Comparison of ENCODE assay signal across 25 cellular contexts in the genomic region with DNA sequence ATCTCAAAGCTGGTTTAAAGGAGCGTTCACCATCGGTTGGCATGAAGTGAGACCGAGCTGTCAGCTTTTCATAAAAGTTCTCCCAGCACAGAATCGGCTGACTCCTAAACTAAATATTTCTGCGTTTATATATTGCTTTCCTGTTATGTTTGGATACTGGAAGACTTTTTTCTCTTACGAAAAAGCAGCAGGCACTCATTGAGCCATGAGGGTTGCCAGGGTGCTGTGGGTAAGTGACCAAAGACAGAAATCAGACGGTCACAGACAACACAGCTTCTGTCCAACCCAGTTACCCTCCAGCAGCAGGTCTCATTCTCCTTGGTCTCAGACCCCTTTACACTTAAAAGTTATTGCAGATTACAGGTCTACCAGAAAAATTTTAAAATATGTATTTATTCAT.
A peak's percentile ranks its signal among the peaks of the same experiment; 100 is the strongest.
DNase-seq lines count a peak whose midpoint lies in the region; ATAC-seq and TF ChIP-seq lines count a peak whose summit lies in the region.
"Had no signal": no experiment of that assay in that cellular context is flagged by ENCODE, and none has a peak within 500 bp of the region (broad histone marks: within the 10 kb centered on the region; RNA-seq: fewer than 3 reads in every experiment).

No MANE protein-coding gene starts in this region.

- H3K4me1 Mint-ChIP-seq in MCF 10A (ENCODE audit: insufficient read depth, unreplicated experiment), result no peaks in the 10 kb centered on the region
- H3K4me1 Mint-ChIP-seq: CD14-positive monocyte; CD4-positive, alpha-beta memory T cell; CD4-positive, CD25-positive, alpha-beta regulatory T cell; CD8-positive, alpha-beta memory T cell had no signal

- POLR2A ChIA-PET in MCF 10A (lab: Yijun Ruan, JAX), result no interaction called here
- POLR2A ChIA-PET in PC-3 (lab: Charles Lee; ENCODE audit: unreplicated experiment), result no interaction called here

- in situ Hi-C loops in mammary epithelial cell (cut with MboI; ENCODE audit: low sequenced_read_pairs in 2 of 2), result no loop called here

- no peaks in the 10 kb centered on the region for H3K4me1 ChIP-seq in mammary epithelial cell (ENCODE audit: insufficient read depth, low read length)
- peaks cover 6% of the 10 kb centered on the region for H3K4me1 ChIP-seq in PC-3 (ENCODE audit: insufficient read depth, low read length)
- H3K4me1 ChIP-seq in esophagus muscularis mucosa, result no peaks in the 10 kb centered on the region
- H3K4me1 ChIP-seq: A549, BE2C had no signal

- H3K27me3 ChIP-seq in mammary epithelial cell (ENCODE audit: insufficient read depth, low read length), result no peaks in the 10 kb centered on the region
- no peaks in the 10 kb centered on the region for H3K27me3 ChIP-seq in PC-3 (ENCODE audit: low read length)
- peaks cover 0 to 69% (median 0%) of the 10 kb centered on the region in 4 donors for H3K27me3 ChIP-seq in esophagus muscularis mucosa
- H3K27me3 ChIP-seq: BE2C, BLaER1 had no signal

- no peaks in the 10 kb centered on the region for H3K27me3 Mint-ChIP-seq in MCF 10A (ENCODE audit: insufficient read depth, unreplicated experiment)

- H3K27ac ChIP-seq in mammary epithelial cell (ENCODE audit: insufficient read depth, low read depth, low read length), result no peak overlapping the region
- H3K27ac ChIP-seq in PC-3 (ENCODE audit: low read length), result no peak overlapping the region
- no peak overlapping the region for H3K27ac ChIP-seq in esophagus muscularis mucosa (replicated peaks in 1 of 4)
- H3K27ac ChIP-seq: 22Rv1, A549, BLaER1 had no signal

- H3K36me3 ChIP-seq in mammary epithelial cell (ENCODE audit: insufficient read depth, low read length) (no peaks in the 10 kb centered on the region), PC-3 (ENCODE audit: low read depth, low read length) (no peaks in the 10 kb centered on the region), esophagus muscularis mucosa (no peaks in the 10 kb centered on the region)
- H3K36me3 ChIP-seq: BE2C, BLaER1 had no signal

- no peak for TF ChIP-seq EP300 in esophagus muscularis mucosa (IDR thresholded peaks at IDR 0.05)

- peaks cover 5% of the 10 kb centered on the region for H3K36me3 Mint-ChIP-seq in MCF 10A (ENCODE audit: insufficient read depth, unreplicated experiment)
- H3K36me3 Mint-ChIP-seq: CD14-positive monocyte; CD4-positive, alpha-beta memory T cell; CD4-positive, CD25-positive, alpha-beta regulatory T cell; CD8-positive, alpha-beta memory T cell had no signal

- H3K9me2 ChIP-seq in PC-3 (replicated peaks; ENCODE audit: low read length), result no peaks in the 10 kb centered on the region

- no peaks in the 10 kb centered on the region for H4K20me1 ChIP-seq in mammary epithelial cell (ENCODE audit: insufficient read depth, low read length)
- H4K20me1 ChIP-seq in PC-3 (ENCODE audit: low read length), result no peaks in the 10 kb centered on the region
- H4K20me1 ChIP-seq: BLaER1 had no signal

- H3K4me2 ChIP-seq in mammary epithelial cell (ENCODE audit: insufficient read depth, low read depth, low read length) (no peak overlapping the region), PC-3 (ENCODE audit: low read length) (peak overlapping the region; percentile 90)
- H3K4me2 ChIP-seq: A549, BLaER1 had no signal

- 94% methylated on average over 7 of the region's 7 CpGs for WGBS in mammary epithelial cell (ENCODE audit: low coverage, missing lambda C conversion rate)
- WGBS in esophagus muscularis mucosa, result 55% methylated on average over 7 of the region's 7 CpGs
- 72 to 79% methylated on average over 7 of the region's 7 CpGs for WGBS in lower leg skin, 2 donors

- CTCF ChIA-PET in mammary epithelial cell (lab: Charles Lee; ENCODE audit: low non-redundant PET), result no interaction called here
- CTCF ChIA-PET in MCF 10A (lab: Yijun Ruan, JAX), result no interaction called here
- CTCF ChIA-PET in PC-3 (lab: Charles Lee), result no interaction called here

- H3F3A ChIP-seq in PC-3 (ENCODE audit: low read length, unreplicated experiment), result no peaks in the 10 kb centered on the region

- no peak for ATAC-seq in PC-3
- ATAC-seq: A549, GM12878 had no signal

- intact Hi-C loops in mammary epithelial cell (cut with micrococcal nuclease) (no loop called here), MCF 10A (cut with micrococcal nuclease) (no loop called here), PC-3 (cut with micrococcal nuclease) (no loop called here), esophagus muscularis mucosa (cut with DNase I) (no loop called here), lower leg skin (cut with DNase I; ENCODE audit: low total_unique reads) (no loop called here)

- H3K9ac ChIP-seq in mammary epithelial cell (ENCODE audit: insufficient read depth, low read length) (no peak overlapping the region), PC-3 (ENCODE audit: low read length) (no peak overlapping the region)
- H3K9ac ChIP-seq: BLaER1 had no signal

- no peak overlapping the region for H3K4me3 Mint-ChIP-seq in MCF 10A (ENCODE audit: unreplicated experiment)
- H3K4me3 Mint-ChIP-seq: CD14-positive monocyte; CD4-positive, alpha-beta memory T cell; CD4-positive, CD25-positive, alpha-beta regulatory T cell; CD8-positive, alpha-beta memory T cell had no signal

- H3K9me3 ChIP-seq in mammary epithelial cell (replicated peaks; ENCODE audit: insufficient read depth, low read length) (no peaks in the 10 kb centered on the region), PC-3 (ENCODE audit: low read length) (no peaks in the 10 kb centered on the region), esophagus muscularis mucosa (no peaks in the 10 kb centered on the region)
- H3K9me3 ChIP-seq: A549, BE2C, BLaER1 had no signal

- BruUV-seq in mammary epithelial cell (replicated peaks; lab: Mats Ljungman, UMichigan), result no TSS peak
- BruUV-seq in MCF 10A (replicated peaks; lab: Mats Ljungman, UMichigan), result no TSS peak
- no TSS peak for BruUV-seq in PC-3 (replicated peaks; lab: Mats Ljungman, UMichigan)

- DNase-seq in mammary epithelial cell (no peak), MCF 10A (ENCODE audit: unreplicated experiment) (no peak), PC-3 (no peak), esophagus muscularis mucosa (ENCODE audit: extremely low spot score) (peak; percentile 60), lower leg skin (ENCODE audit: low spot score in 2 of 2) (no peak)
- no peak for DNase-seq in activated naive CD4-positive, alpha-beta T cell treated with anti-CD3 and anti-CD28 coated beads, Interleukin-2, amount 50 U/mL, for 16 hours
- no peak for DNase-seq in activated effector memory CD4-positive, alpha-beta T cell treated with Interleukin-2 at 50 U/mL for 16 hours
- DNase-seq: BE2C; C1 segment of cervical spinal cord; CD4-positive, alpha-beta memory T cell; CD4-positive, CD25-positive, alpha-beta regulatory T cell; CD8-positive, alpha-beta memory T cell; COR-L47; DMS 273 treated with DMSO at 0.1 percent for 48 hours; DMS153; DMS53; DMS79; DND-41; EL; GDM1 had no signal

- H2AFZ ChIP-seq in mammary epithelial cell (ENCODE audit: low read depth, low read length), result peak overlapping the region; percentile 73
- no peak overlapping the region for H2AFZ ChIP-seq in PC-3 (ENCODE audit: low read length)

- H3K4me3 ChIP-seq in mammary epithelial cell (replicated peaks in 1 of 3; ENCODE audit: insufficient read depth in 1 of 3, low read depth in 2 of 3, low read length in 3 of 3), result no peak overlapping the region
- H3K4me3 ChIP-seq in PC-3 (ENCODE audit: low read length), result no peak overlapping the region
- no peak overlapping the region for H3K4me3 ChIP-seq in esophagus muscularis mucosa
- no peak overlapping the region for H3K4me3 ChIP-seq in lower leg skin (ENCODE audit: low read depth, poor library complexity, severe bottlenecking)
- H3K4me3 ChIP-seq: A549, BLaER1, GM12878 had no signal

- TF ChIP-seq POLR2A in esophagus muscularis mucosa (IDR thresholded peaks at IDR 0.05; ENCODE audit: low read depth) (no peak), lower leg skin (IDR thresholded peaks at IDR 0.05) (no peak)

- H3K79me2 ChIP-seq in mammary epithelial cell (ENCODE audit: insufficient read depth, low read length) (no peaks in the 10 kb centered on the region), PC-3 (ENCODE audit: low read length) (peaks cover 18% of the 10 kb centered on the region)

- dilution Hi-C loops in mammary epithelial cell (cut with HindIII; ENCODE audit: low sequenced_read_pairs), result no loop called here

- no peaks in the 10 kb centered on the region for H3K9me3 Mint-ChIP-seq in MCF 10A (ENCODE audit: unreplicated experiment)

- TF ChIP-seq CTCF in mammary epithelial cell (conservative IDR thresholded peaks at IDR 0.05 in 1 of 2, IDR thresholded peaks at IDR 0.05 in 1 of 2; ENCODE audit: extremely low read depth in 1 of 2, insufficient read depth in 1 of 2, low read depth in 1 of 2, low read length in 2 of 2) (no peak), MCF 10A (IDR thresholded peaks at IDR 0.05; ENCODE audit: unreplicated experiment) (no peak), PC-3 (conservative IDR thresholded peaks at IDR 0.05; ENCODE audit: low read depth, low read length) (no peak), esophagus muscularis mucosa (IDR thresholded peaks at IDR 0.05) (no peak), lower leg skin (IDR thresholded peaks at IDR 0.05) (no peak)

- no peak overlapping the region for H3K27ac Mint-ChIP-seq in MCF 10A (ENCODE audit: low read depth, unreplicated experiment)
- H3K27ac Mint-ChIP-seq: CD4-positive, alpha-beta memory T cell; CD4-positive, CD25-positive, alpha-beta regulatory T cell had no signal
